In the genomic region with DNA sequence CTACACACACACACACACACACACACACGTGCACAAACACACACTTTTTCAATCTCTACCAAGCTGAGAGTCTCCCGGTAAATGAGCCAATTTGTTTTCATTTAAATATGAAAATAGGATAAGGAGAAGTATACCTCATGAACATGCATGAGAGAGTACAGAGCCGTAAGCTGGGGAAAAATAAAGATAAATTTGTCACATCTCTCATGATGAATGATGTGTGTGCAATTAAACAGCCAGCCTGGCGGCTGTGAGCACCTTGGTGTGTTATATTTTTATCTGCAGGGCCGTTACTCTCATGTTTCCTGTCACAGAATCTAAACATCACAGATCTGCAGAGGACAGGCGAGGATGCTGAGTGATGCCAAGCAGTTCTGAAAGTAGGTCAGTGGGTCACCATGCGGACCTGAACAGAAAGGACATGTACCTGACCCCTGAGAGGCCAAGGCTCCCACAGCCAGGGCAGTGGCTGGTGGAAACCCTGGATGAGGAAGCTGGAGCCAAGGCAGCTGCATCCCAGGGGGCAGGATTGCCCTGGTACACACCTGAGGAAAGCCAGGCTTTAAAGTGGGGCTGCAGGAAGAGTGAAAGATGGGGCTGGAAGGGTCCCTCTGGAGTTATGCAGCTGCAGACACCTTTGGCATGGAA, we compare ENCODE assay signal across 23 cellular contexts.
"Had no signal": no experiment of that assay in that cellular context is flagged by ENCODE, and none has a peak within 500 bp of the region (broad histone marks: within the 10 kb centered on the region; RNA-seq: fewer than 3 reads in every experiment).

No MANE protein-coding gene starts in this region.

- H3K4me1 ChIP-seq: body of pancreas, parathyroid adenoma had no signal

- H3K27me3 Mint-ChIP-seq: activated naive CD4-positive, alpha-beta T cell treated with anti-CD3 and anti-CD28 coated beads, Interleukin-2, amount 50 U/mL, for 24 hours; T-cell had no signal

- H3K27me3 ChIP-seq: body of pancreas, thyroid gland had no signal

- H3K9me3 ChIP-seq: body of pancreas, thyroid gland had no signal

- H3K27ac ChIP-seq: body of pancreas, hepatocyte, parathyroid adenoma, thyroid gland had no signal

- H3K4me3 Mint-ChIP-seq: activated naive CD4-positive, alpha-beta T cell treated with anti-CD3 and anti-CD28 coated beads, Interleukin-2, amount 50 U/mL, for 24 hours; activated T-helper 1 cell treated with anti-CD3 and anti-CD28 coated beads, Interleukin-12 subunit alpha, Interleukin-12 subunit beta, Interleukin-2, Interleukin-4 antibody, amounts not matched to agents 30 ng/mL and 10 ng/mL and 1 ng/mL, durations not matched to agents 14 hours and 24 hours and 36 hours; immature natural killer cell; natural killer cell treated with Interleukin-12 subunit alpha and Interleukin-12 subunit beta and Interleukin-15 and Interleukin-18, amount 100 ng/mL, for 72 hours; T-cell had no signal

- H3K4me3 ChIP-seq: body of pancreas, hepatocyte, thyroid gland had no signal

- H3K27ac Mint-ChIP-seq: activated naive CD4-positive, alpha-beta T cell treated with anti-CD3 and anti-CD28 coated beads, Interleukin-2, amount 50 U/mL, for 24 hours; activated T-helper 1 cell treated with anti-CD3 and anti-CD28 coated beads, Interleukin-12 subunit alpha, Interleukin-12 subunit beta, Interleukin-2, Interleukin-4 antibody, amounts not matched to agents 30 ng/mL and 10 ng/mL and 1 ng/mL, durations not matched to agents 14 hours and 24 hours and 36 hours; immature natural killer cell; natural killer cell treated with Interleukin-12 subunit alpha and Interleukin-12 subunit beta and Interleukin-15 and Interleukin-18, amount 100 ng/mL, for 72 hours; T-cell had no signal

- ATAC-seq: body of pancreas; esophagus mucosa; natural killer cell treated with Interleukin-12 subunit alpha and Interleukin-12 subunit beta and Interleukin-15 and Interleukin-18, amount 100 ng/mL, for 72 hours; right cardiac atrium; stimulated activated naive CD8-positive, alpha-beta T cell treated with anti-CD3 and anti-CD28 coated beads, Interleukin-15, Interleukin-2, amounts not matched to agents 100 U/mL and 50 U/mL, for 24 hours; T-cell had no signal

- H3K36me3 Mint-ChIP-seq: activated naive CD4-positive, alpha-beta T cell treated with anti-CD3 and anti-CD28 coated beads, Interleukin-2, amount 50 U/mL, for 24 hours; immature natural killer cell; natural killer cell treated with Interleukin-12 subunit alpha and Interleukin-12 subunit beta and Interleukin-15 and Interleukin-18, amount 100 ng/mL, for 72 hours; T-cell had no signal

- H3K36me3 ChIP-seq: thyroid gland had no signal

- H3K9me3 Mint-ChIP-seq: activated naive CD4-positive, alpha-beta T cell treated with anti-CD3 and anti-CD28 coated beads, Interleukin-2, amount 50 U/mL, for 24 hours; activated T-helper 1 cell treated with anti-CD3 and anti-CD28 coated beads, Interleukin-12 subunit alpha, Interleukin-12 subunit beta, Interleukin-2, Interleukin-4 antibody, amounts not matched to agents 30 ng/mL and 10 ng/mL and 1 ng/mL, durations not matched to agents 14 hours and 24 hours and 36 hours; immature natural killer cell; natural killer cell treated with Interleukin-12 subunit alpha and Interleukin-12 subunit beta and Interleukin-15 and Interleukin-18, amount 100 ng/mL, for 72 hours; T-cell had no signal

- DNase-seq: activated CD4-positive, alpha-beta T cell treated with anti-CD3 and anti-CD28 coated beads for 1 hour; activated CD4-positive, alpha-beta T cell treated with anti-CD3 and anti-CD28 coated beads, Interleukin-2, amount 50 U/mL, for 4 hours; activated gamma-delta T cell treated with Interleukin-2 at 50 U/mL for 16 hours; anterior cingulate cortex; body of pancreas; caudate nucleus; dermis blood vessel endothelial cell; effector memory CD4-positive, alpha-beta T cell; glutamatergic neuron; immature natural killer cell; kidney glomerular epithelial cell; right cardiac atrium; stimulated activated CD4-positive, alpha-beta T cell treated with anti-CD3 and anti-CD28 coated beads, Interleukin-4, amount 100 ng/mL, for 24 hours; stimulated activated naive CD8-positive, alpha-beta T cell treated with anti-CD3 and anti-CD28 coated beads, Interleukin-15, Interleukin-2, amounts not matched to agents 100 U/mL and 50 U/mL, for 24 hours; T-cell; T-helper 9 cell; thyroid gland had no signal
